8 cellular contexts compared by ENCODE assay signal in the genomic region with DNA sequence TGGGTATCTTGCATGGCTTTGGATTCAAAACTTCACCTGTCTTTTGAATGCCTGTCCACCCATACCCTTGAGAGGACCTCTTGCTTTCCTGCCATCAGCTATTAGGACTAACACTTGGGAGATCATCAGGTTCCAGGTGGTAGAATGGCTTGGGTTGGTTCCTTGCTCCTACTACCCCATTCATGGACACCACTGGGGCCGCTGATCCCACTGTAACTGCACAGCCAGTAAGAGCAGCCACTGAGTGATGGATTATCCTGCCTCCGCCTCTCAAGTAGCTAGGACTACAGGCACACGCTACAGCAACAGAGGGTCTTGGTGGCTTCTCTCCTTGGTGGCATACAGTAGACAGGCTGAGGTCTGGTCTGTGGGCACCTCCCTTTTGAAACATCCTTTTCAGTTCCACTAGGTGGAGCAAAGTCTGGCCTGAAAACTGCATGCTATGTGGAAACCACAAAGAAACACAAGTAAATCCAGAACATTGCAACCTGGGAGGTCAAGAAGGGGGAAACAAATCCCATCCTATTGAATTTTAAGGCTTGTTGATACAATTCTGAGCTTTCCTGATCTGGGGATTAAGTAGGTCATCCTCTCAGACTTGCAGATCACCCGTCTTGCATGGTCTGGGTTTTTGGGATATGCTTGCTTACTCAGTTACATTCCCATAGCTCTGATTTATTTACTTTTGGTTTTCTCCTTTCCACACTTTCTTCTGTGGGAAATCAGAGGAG. TPM values are rescaled to one million over a fixed set of nuclear protein-coding genes. Genes with fewer than 3 reads are reported as not detected.
DNase-seq lines count a peak whose midpoint lies in the region; ATAC-seq and TF ChIP-seq lines count a peak whose summit lies in the region.

No MANE protein-coding gene starts in this region.

- peaks cover 0 to 6% of the 10 kb centered on the region in 2 donors for H3K4me1 ChIP-seq in lung (ENCODE audit: control insufficient read depth in 2 of 2, insufficient read depth in 2 of 2, low read length in 2 of 2)
- H3K4me1 ChIP-seq in upper lobe of right lung, result peaks cover 23% of the 10 kb centered on the region

- 79% methylated on average over 4 of the region's 4 CpGs for WGBS in lung, 2 donors

- H3K27ac Mint-ChIP-seq in activated naive CD8-positive, alpha-beta T cell, result peak overlapping the region; percentile 36
- no peak overlapping the region for H3K27ac Mint-ChIP-seq in activated naive CD8-positive, alpha-beta T cell treated with anti-CD3 and anti-CD28 coated beads for 36 hours

- ATAC-seq in lung (ENCODE audit: insufficient read depth, low FRiP score) (no peak), upper lobe of right lung (peak; percentile 86)

- peak; percentile 85 for TF ChIP-seq CTCF in choroid plexus epithelial cell (conservative IDR thresholded peaks at IDR 0.05; ENCODE audit: low read depth, low read length)
- TF ChIP-seq CTCF in lung (IDR thresholded peaks at IDR 0.05; ENCODE audit: control extremely low read depth, extremely low read depth), result peak; percentile 22
- TF ChIP-seq CTCF in upper lobe of right lung (IDR thresholded peaks at IDR 0.05), result peak; percentile 59

- H3K9me3 ChIP-seq in lung (ENCODE audit: control insufficient read depth in 2 of 2, insufficient read depth in 1 of 2, low read length in 1 of 2), result no peaks in the 10 kb centered on the region
- no peaks in the 10 kb centered on the region for H3K9me3 ChIP-seq in upper lobe of right lung

- H3K36me3 ChIP-seq in lung (ENCODE audit: control insufficient read depth in 2 of 2, insufficient read depth in 2 of 2, low read length in 2 of 2) (peaks cover 0 to 2% of the 10 kb centered on the region in 2 donors), upper lobe of right lung (no peaks in the 10 kb centered on the region)

- no peaks in the 10 kb centered on the region for H3K9me3 Mint-ChIP-seq in activated naive CD8-positive, alpha-beta T cell (ENCODE audit: low read depth)
- H3K9me3 Mint-ChIP-seq in activated naive CD8-positive, alpha-beta T cell treated with anti-CD3 and anti-CD28 coated beads for 36 hours, result no peaks in the 10 kb centered on the region

- H3K36me3 Mint-ChIP-seq in activated naive CD8-positive, alpha-beta T cell, result peaks cover 3% of the 10 kb centered on the region
- H3K36me3 Mint-ChIP-seq in activated naive CD8-positive, alpha-beta T cell treated with anti-CD3 and anti-CD28 coated beads for 36 hours, result peaks cover 16% of the 10 kb centered on the region

- H3K27me3 ChIP-seq in lung (ENCODE audit: control insufficient read depth, insufficient read depth) (no peaks in the 10 kb centered on the region), upper lobe of right lung (no peaks in the 10 kb centered on the region)

- DNase-seq in activated naive CD8-positive, alpha-beta T cell treated with anti-CD3 and anti-CD28 coated beads for 36 hours, result no peak
- DNase-seq in NOMO-1 treated with DMSO at 0.1 percent for 48 hours (lab: John Stamatoyannopoulos, UW; ENCODE audit: unreplicated experiment) (peak; percentile 63), choroid plexus epithelial cell (ENCODE audit: low read depth) (peak; percentile 89), lung (ENCODE audit: low spot score) (no peak), upper lobe of right lung (no peak), NCI-H1930 (lab: John Stamatoyannopoulos, UW) (no peak), COR-L47 (lab: John Stamatoyannopoulos, UW) (no peak)

- H3K4me1 Mint-ChIP-seq in activated naive CD8-positive, alpha-beta T cell (ENCODE audit: low read depth), result peaks cover 46% of the 10 kb centered on the region
- H3K4me1 Mint-ChIP-seq in activated naive CD8-positive, alpha-beta T cell treated with anti-CD3 and anti-CD28 coated beads for 36 hours, result peaks cover 46% of the 10 kb centered on the region

- H3K27me3 Mint-ChIP-seq in activated naive CD8-positive, alpha-beta T cell, result no peaks in the 10 kb centered on the region
- no peaks in the 10 kb centered on the region for H3K27me3 Mint-ChIP-seq in activated naive CD8-positive, alpha-beta T cell treated with anti-CD3 and anti-CD28 coated beads for 36 hours

- intact Hi-C loops in upper lobe of right lung (cut with DNase I), result no loop called here

- no peak overlapping the region for H3K4me3 ChIP-seq in choroid plexus epithelial cell (ENCODE audit: low read depth, low read length)
- no peak overlapping the region for H3K4me3 ChIP-seq in lung
- H3K4me3 ChIP-seq in upper lobe of right lung, result no peak overlapping the region

- H3K4me3 Mint-ChIP-seq in activated naive CD8-positive, alpha-beta T cell, result no peak overlapping the region
- no peak overlapping the region for H3K4me3 Mint-ChIP-seq in activated naive CD8-positive, alpha-beta T cell treated with anti-CD3 and anti-CD28 coated beads for 36 hours

- H3K27ac ChIP-seq in lung (ENCODE audit: low read depth in 1 of 2, low read length in 1 of 2) (peak overlapping the region; percentile 28 to 78), upper lobe of right lung (peak overlapping the region; percentile 63)

RNA-seq across cellular contexts. Expression of a gene that starts 9.4 kb away (rescaled TPM):
- total RNA-seq in activated naive CD8-positive, alpha-beta T cell treated with anti-CD3 and anti-CD28 coated beads for 36 hours, result 10 to 100 TPM; 11.8 to 12.0 TPM
- total RNA-seq in lung (10 to 100 TPM; 42.7 to 47.6 TPM), upper lobe of right lung (49.0 TPM)
- 10 to 100 TPM; 19.1 to 52.3 TPM for polyA plus RNA-seq in lung

RNA-seq across cellular contexts. Expression of a gene that starts 38.7 kb away (rescaled TPM):
- total RNA-seq in activated naive CD8-positive, alpha-beta T cell treated with anti-CD3 and anti-CD28 coated beads for 36 hours, result 10 to 100 TPM; 23.6 to 28.0 TPM
- total RNA-seq in lung, result 10 to 100 TPM; 11.3 to 27.0 TPM
- 10 to 100 TPM; 10.8 to 16.8 TPM for polyA plus RNA-seq in lung
- 12.0 TPM for total RNA-seq in upper lobe of right lung

RNA-seq across cellular contexts. Expression of a gene that starts 38.9 kb away (rescaled TPM):
- 1 to 10 TPM; 5.7 to 6.2 TPM for total RNA-seq in activated naive CD8-positive, alpha-beta T cell treated with anti-CD3 and anti-CD28 coated beads for 36 hours
- total RNA-seq in lung, result 10 to 100 TPM in 1 of 2 donors, 1 to 10 TPM in 1; 9.9 to 12.2 TPM
- polyA plus RNA-seq in lung, result 1 to 10 TPM; 6.7 to 9.6 TPM
- 7.5 TPM for total RNA-seq in upper lobe of right lung

Comparison
In these comparisons a context has a peak if more than half of its experiments do, and no peak if none do; other contexts are left out.
1. DNase-seq: peak in NOMO-1 treated with DMSO at 0.1 percent for 48 hours (single experiment) and choroid plexus epithelial cell (single experiment); none in activated naive CD8-positive, alpha-beta T cell treated with anti-CD3 and anti-CD28 coated beads for 36 hours (single experiment), lung (single experiment), upper lobe of right lung (single experiment), NCI-H1930 (0 of 2) and COR-L47 (single experiment).
2. CTCF ChIP-seq: peak in every context shown above with its lines; median percentile 85 in choroid plexus epithelial cell; 59 in upper lobe of right lung; 22 in lung.